Comparison of ENCODE assay signal across 14 cellular contexts in genomic region chr12:57118711-57119271, GRCh38. TPM values are rescaled to one million over a fixed set of nuclear protein-coding genes. Genes with fewer than 3 reads are reported as not detected.
DNase-seq lines count a peak whose midpoint lies in the region; ATAC-seq and TF ChIP-seq lines count a peak whose summit lies in the region.
"Had no signal": no experiment of that assay in that cellular context is flagged by ENCODE, and none has a peak within 500 bp of the region (broad histone marks: within the 10 kb centered on the region; RNA-seq: fewer than 3 reads in every experiment).

No MANE protein-coding gene starts in this region.

- peak overlapping the region; percentile 24; the same call in 1 of the 2 replicates for H3K4me2 ChIP-seq in PC-3 (ENCODE audit: low read length)

- H3K9me3 ChIP-seq in PC-3 (ENCODE audit: low read length) = no peaks in the 10 kb centered on the region
- H3K9me3 ChIP-seq: esophagus muscularis mucosa had no signal

- peak; percentile 50 to 66 for ATAC-seq in activated T-cell treated with anti-CD3 and anti-CD28 coated beads, Interleukin-2, amount 50 U/mL, for 72 hours (replicated peaks in 1 of 2)
- ATAC-seq in PC-3 = peak; percentile 95
- peak; percentile 88 for ATAC-seq in stimulated activated memory B cell treated with anti-CD40 and anti-IgM and Interleukin-4, amounts not matched to agents 10 μg/mL and 1 μg/mL and 100 μg/mL, for 72 hours
- ATAC-seq in GM21423 (IDR thresholded peaks at IDR 0.05; ENCODE audit: unreplicated experiment) = no peak
- no peak for ATAC-seq in HG03039 (IDR thresholded peaks at IDR 0.05; ENCODE audit: unreplicated experiment)

- H3K9ac ChIP-seq in PC-3 (ENCODE audit: low read length) = no peak overlapping the region

- H3K27me3 Mint-ChIP-seq in activated T-cell treated with anti-CD3 and anti-CD28 coated beads, Interleukin-2, amount 50 U/mL, for 72 hours (ENCODE audit: low read depth) = no peaks in the 10 kb centered on the region
- no peaks in the 10 kb centered on the region for H3K27me3 Mint-ChIP-seq in activated T-cell treated with anti-CD3 and anti-CD28 coated beads, Interleukin-2, amount 50 U/mL, for 24 hours
- no peaks in the 10 kb centered on the region for H3K27me3 Mint-ChIP-seq in stimulated activated memory B cell treated with anti-CD40 and anti-IgM and Interleukin-4, amounts not matched to agents 10 μg/mL and 1 μg/mL and 100 μg/mL, for 72 hours

- no peak overlapping the region for H3K4me3 Mint-ChIP-seq in activated T-cell treated with anti-CD3 and anti-CD28 coated beads, Interleukin-2, amount 50 U/mL, for 72 hours
- no peak overlapping the region for H3K4me3 Mint-ChIP-seq in activated T-cell treated with anti-CD3 and anti-CD28 coated beads, Interleukin-2, amount 50 U/mL, for 24 hours
- no peak overlapping the region for H3K4me3 Mint-ChIP-seq in stimulated activated memory B cell treated with anti-CD40 and anti-IgM and Interleukin-4, amounts not matched to agents 10 μg/mL and 1 μg/mL and 100 μg/mL, for 72 hours
- H3K4me3 Mint-ChIP-seq: mesothelial cell of epicardium had no signal

- no peak overlapping the region for H3K4me3 ChIP-seq in PC-3 (ENCODE audit: low read length)
- H3K4me3 ChIP-seq in fibroblast of mammary gland (ENCODE audit: control insufficient read depth, low read depth, low read length) = no peak overlapping the region
- H3K4me3 ChIP-seq: esophagus muscularis mucosa had no signal

- H3K9me3 Mint-ChIP-seq in activated T-cell treated with anti-CD3 and anti-CD28 coated beads, Interleukin-2, amount 50 U/mL, for 72 hours = peaks cover 3 to 5% of the 10 kb centered on the region in 2 donors
- no peaks in the 10 kb centered on the region for H3K9me3 Mint-ChIP-seq in activated T-cell treated with anti-CD3 and anti-CD28 coated beads, Interleukin-2, amount 50 U/mL, for 24 hours
- H3K9me3 Mint-ChIP-seq in stimulated activated memory B cell treated with anti-CD40 and anti-IgM and Interleukin-4, amounts not matched to agents 10 μg/mL and 1 μg/mL and 100 μg/mL, for 72 hours = peaks cover 2% of the 10 kb centered on the region

- BruUV-seq in PC-3 (replicated peaks; lab: Mats Ljungman, UMichigan) = no TSS peak

- peak overlapping the region; percentile 51 for H2AFZ ChIP-seq in PC-3 (ENCODE audit: low read length)

- H3K9me2 ChIP-seq in PC-3 (replicated peaks; ENCODE audit: low read length) = no peaks in the 10 kb centered on the region

- CTCF ChIA-PET in PC-3 (lab: Charles Lee) = interaction anchor here (0.5 to 0.6 kb wide), 2 partner anchors 50 to 1123 kb away, joined by 4 to 8 read pairs; no protein-coding TSS in a partner anchor

- H3K27me3 ChIP-seq in PC-3 (ENCODE audit: low read length) = no peaks in the 10 kb centered on the region
- H3K27me3 ChIP-seq: esophagus muscularis mucosa had no signal

- no peaks in the 10 kb centered on the region for H4K20me1 ChIP-seq in PC-3 (ENCODE audit: low read length)

- no peaks in the 10 kb centered on the region for H3K79me2 ChIP-seq in PC-3 (ENCODE audit: low read length)

- TF ChIP-seq CTCF in PC-3 (conservative IDR thresholded peaks at IDR 0.05; ENCODE audit: low read depth, low read length) = no peak
- TF ChIP-seq CTCF in fibroblast of mammary gland (conservative IDR thresholded peaks at IDR 0.05; ENCODE audit: control insufficient read depth, insufficient read depth, low read depth, low read length) = no peak

- no peak for DNase-seq in activated T-cell treated with anti-CD3 and anti-CD28 coated beads, Interleukin-2, amount 50 U/mL, for 72 hours
- no peak for DNase-seq in activated T-cell treated with anti-CD3 and anti-CD28 coated beads, Interleukin-2, amount 50 U/mL, for 24 hours
- DNase-seq in PC-3 (peak; percentile 87), fibroblast of mammary gland (ENCODE audit: low read depth) (peak; percentile 57), activated T-cell treated with anti-CD3 and anti-CD28 coated beads for 4 hours (no peak)
- DNase-seq: NCI-H1417; stimulated activated CD4-positive, alpha-beta T cell treated with anti-CD3 and anti-CD28 coated beads, Interleukin-2, amount 100 ng/mL, for 24 hours; T-helper 1 cell had no signal

- H3K27ac ChIP-seq in PC-3 (ENCODE audit: low read length) = peak overlapping the region; percentile 63

- no peak overlapping the region for H3K27ac Mint-ChIP-seq in activated T-cell treated with anti-CD3 and anti-CD28 coated beads, Interleukin-2, amount 50 U/mL, for 72 hours
- H3K27ac Mint-ChIP-seq in activated T-cell treated with anti-CD3 and anti-CD28 coated beads, Interleukin-2, amount 50 U/mL, for 24 hours = no peak overlapping the region
- H3K27ac Mint-ChIP-seq in stimulated activated memory B cell treated with anti-CD40 and anti-IgM and Interleukin-4, amounts not matched to agents 10 μg/mL and 1 μg/mL and 100 μg/mL, for 72 hours = peak overlapping the region; percentile 60
- H3K27ac Mint-ChIP-seq: mesothelial cell of epicardium had no signal

- peaks cover 2 to 3% of the 10 kb centered on the region in 2 donors for H3K36me3 Mint-ChIP-seq in activated T-cell treated with anti-CD3 and anti-CD28 coated beads, Interleukin-2, amount 50 U/mL, for 72 hours (ENCODE audit: insufficient read depth in 2 of 2)
- H3K36me3 Mint-ChIP-seq in activated T-cell treated with anti-CD3 and anti-CD28 coated beads, Interleukin-2, amount 50 U/mL, for 24 hours (ENCODE audit: low read depth) = no peaks in the 10 kb centered on the region
- H3K36me3 Mint-ChIP-seq in stimulated activated memory B cell treated with anti-CD40 and anti-IgM and Interleukin-4, amounts not matched to agents 10 μg/mL and 1 μg/mL and 100 μg/mL, for 72 hours = peaks cover 2% of the 10 kb centered on the region
- H3K36me3 Mint-ChIP-seq: mesothelial cell of epicardium had no signal

- no peaks in the 10 kb centered on the region for H3K36me3 ChIP-seq in PC-3 (ENCODE audit: low read depth, low read length)
- H3K36me3 ChIP-seq: esophagus muscularis mucosa had no signal

- H3F3A ChIP-seq in PC-3 (ENCODE audit: low read length, unreplicated experiment) = no peaks in the 10 kb centered on the region

- peaks cover 18% of the 10 kb centered on the region for H3K4me1 ChIP-seq in PC-3 (ENCODE audit: insufficient read depth, low read length)

- intact Hi-C loops in PC-3 (cut with micrococcal nuclease) = no loop called here

- H3K4me1 Mint-ChIP-seq in activated T-cell treated with anti-CD3 and anti-CD28 coated beads, Interleukin-2, amount 50 U/mL, for 72 hours (ENCODE audit: low read depth) = peaks cover 16% of the 10 kb centered on the region
- peaks cover 6% of the 10 kb centered on the region for H3K4me1 Mint-ChIP-seq in activated T-cell treated with anti-CD3 and anti-CD28 coated beads, Interleukin-2, amount 50 U/mL, for 24 hours (ENCODE audit: low read depth)
- peaks cover 15% of the 10 kb centered on the region for H3K4me1 Mint-ChIP-seq in stimulated activated memory B cell treated with anti-CD40 and anti-IgM and Interleukin-4, amounts not matched to agents 10 μg/mL and 1 μg/mL and 100 μg/mL, for 72 hours

- POLR2A ChIA-PET in PC-3 (lab: Charles Lee; ENCODE audit: unreplicated experiment) = no interaction called here

RNA-seq across cellular contexts. Expression of gene STAT6, which starts 7.6 kb away (rescaled TPM):
- 100 to 1,000 TPM; 178 to 191 TPM for total RNA-seq in activated T-cell treated with anti-CD3 and anti-CD28 coated beads, Interleukin-2, amount 50 U/mL, for 72 hours
- total RNA-seq in PC-3 (2014; rRNA removed) = 20.8 and 28.4 TPM in 2 replicates

RNA-seq across cellular contexts. Expression of gene LRP1, which starts 9.5 kb away (rescaled TPM):
- 1 to 10 TPM; 3.2 to 4.8 TPM for total RNA-seq in activated T-cell treated with anti-CD3 and anti-CD28 coated beads, Interleukin-2, amount 50 U/mL, for 72 hours
- total RNA-seq in PC-3 (2014; rRNA removed) = 14.7 and 21.8 TPM in 2 replicates

RNA-seq across cellular contexts. Expression of gene LRP1-AS, which starts 28.6 kb away (rescaled TPM):
- not detected for total RNA-seq in activated T-cell treated with anti-CD3 and anti-CD28 coated beads, Interleukin-2, amount 50 U/mL, for 72 hours
- not detected in 2 replicates for total RNA-seq in PC-3 (2014; rRNA removed)
- total RNA-seq: esophagus muscularis mucosa, mesothelial cell of epicardium, urinary bladder had no signal

RNA-seq across cellular contexts. Expression of gene NAB2, which starts 29.9 kb away (rescaled TPM):
- 10 to 100 TPM; 30.7 to 31.0 TPM for total RNA-seq in activated T-cell treated with anti-CD3 and anti-CD28 coated beads, Interleukin-2, amount 50 U/mL, for 72 hours
- total RNA-seq in PC-3 (2014; rRNA removed) = 17.4 and 20.2 TPM in 2 replicates

RNA-seq across cellular contexts. Expression of gene NEMP1, which starts 40.2 kb away (rescaled TPM):
- total RNA-seq in activated T-cell treated with anti-CD3 and anti-CD28 coated beads, Interleukin-2, amount 50 U/mL, for 72 hours = 100 to 1,000 TPM; 114 to 119 TPM
- total RNA-seq in PC-3 (2014; rRNA removed) = 16.4 and 18.3 TPM in 2 replicates

Comparison
In these comparisons a context has a peak if more than half of its experiments do, and no peak if none do; other contexts are left out.
1. ATAC-seq: peak in activated T-cell treated with anti-CD3 and anti-CD28 coated beads, Interleukin-2, amount 50 U/mL, for 72 hours (2 of 2), PC-3 (single experiment) and stimulated activated memory B cell treated with anti-CD40 and anti-IgM and Interleukin-4, amounts not matched to agents 10 μg/mL and 1 μg/mL and 100 μg/mL, for 72 hours (single experiment); none in GM21423 (single experiment) and HG03039 (single experiment).
2. DNase-seq: peak in PC-3 (single experiment) and fibroblast of mammary gland (single experiment); none in activated T-cell treated with anti-CD3 and anti-CD28 coated beads, Interleukin-2, amount 50 U/mL, for 72 hours (0 of 2), activated T-cell treated with anti-CD3 and anti-CD28 coated beads, Interleukin-2, amount 50 U/mL, for 24 hours (single experiment) and activated T-cell treated with anti-CD3 and anti-CD28 coated beads for 4 hours (single experiment).